ENCODE assay signal across 33 cellular contexts in the genomic region with DNA sequence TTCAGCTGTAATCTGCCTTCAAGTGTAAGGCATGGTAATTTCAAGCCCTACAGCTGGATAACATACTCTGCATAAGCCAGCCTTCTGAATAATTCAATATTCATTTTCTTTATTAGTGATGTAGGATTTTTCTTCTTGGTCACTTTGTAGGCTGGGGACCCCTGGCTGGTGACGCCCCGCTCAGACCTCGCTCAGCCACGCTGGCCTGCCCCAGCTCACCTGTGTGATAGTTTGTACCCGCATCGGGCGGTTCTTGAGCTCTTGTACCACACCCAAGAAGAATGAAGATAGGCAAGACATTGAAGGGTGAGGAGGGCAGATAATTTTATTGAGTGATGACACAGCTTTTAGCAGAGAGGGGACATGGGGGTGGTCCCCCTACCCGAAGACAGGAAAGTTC. TPM values are rescaled to one million over a fixed set of nuclear protein-coding genes. Genes with fewer than 3 reads are reported as not detected.
"Had no signal": no experiment of that assay in that cellular context is flagged by ENCODE, and none has a peak within 500 bp of the region (broad histone marks: within the 10 kb centered on the region; RNA-seq: fewer than 3 reads in every experiment).

No MANE protein-coding gene starts in this region.

- H3K27me3 Mint-ChIP-seq: activated B cell treated with CpG ODN at 0.5 μM for 24 hours; activated CD4-positive, alpha-beta memory T cell treated with anti-CD3 and anti-CD28 coated beads for 36 hours; activated T-helper 17 cell treated with anti-CD3 and anti-CD28 coated beads, Interleukin-2, amount 50 U/mL, for 72 hours; central memory CD8-positive, alpha-beta T cell; T-cell had no signal

- DNase-seq: activated B cell treated with CpG ODN at 0.5 μM for 24 hours; activated CD4-positive, alpha-beta memory T cell treated with anti-CD3 and anti-CD28 coated beads for 36 hours; activated CD4-positive, alpha-beta T cell treated with anti-CD3 and anti-CD28 coated beads for 48 hours; activated CD8-positive, alpha-beta memory T cell treated with anti-CD3 and anti-CD28 coated beads for 24 hours; activated effector memory CD4-positive, alpha-beta T cell treated with Interleukin-2 at 50 U/mL for 16 hours; activated gamma-delta T cell treated with Interleukin-2 at 50 U/mL for 16 hours; activated naive CD4-positive, alpha-beta T cell treated with anti-CD3 and anti-CD28 coated beads, Interleukin-2, amount 50 U/mL, for 16 hours; activated naive CD4-positive, alpha-beta T cell treated with Interleukin-2 at 50 U/mL for 16 hours; activated T-cell treated with anti-CD3 and anti-CD28 coated beads, Interleukin-2, amount 50 U/mL, for 4 hours; amniotic stem cell; anterior cingulate cortex; brain microvascular endothelial cell; effector CD4-positive, alpha-beta T cell; effector memory CD8-positive, alpha-beta T cell; foreskin keratinocyte; gastrocnemius medialis; glutamatergic neuron; SW 1271; T-cell; T1000; WERI-Rb-1 had no signal

- H3K9me3 Mint-ChIP-seq: activated B cell treated with CpG ODN at 0.5 μM for 24 hours; activated T-cell treated with anti-CD3 and anti-CD28 coated beads, Interleukin-2, amount 50 U/mL, for 4 hours; activated T-helper 17 cell treated with anti-CD3 and anti-CD28 coated beads, Interleukin-2, amount 50 U/mL, for 72 hours; central memory CD8-positive, alpha-beta T cell; dendritic cell treated with granulocyte-macrophage colony-stimulating factor and Interleukin-4, amounts not matched to agents 40 ng/mL and 50 ng/mL, for 4 days; effector memory CD8-positive, alpha-beta T cell had no signal

- H3K27ac Mint-ChIP-seq: activated B cell treated with CpG ODN at 0.5 μM for 24 hours; activated CD4-positive, alpha-beta memory T cell treated with anti-CD3 and anti-CD28 coated beads for 36 hours; activated naive CD8-positive, alpha-beta T cell; activated T-helper 17 cell treated with anti-CD3 and anti-CD28 coated beads, Interleukin-2, amount 50 U/mL, for 72 hours; dendritic cell treated with granulocyte-macrophage colony-stimulating factor and Interleukin-4, amounts not matched to agents 40 ng/mL and 50 ng/mL, for 4 days; effector memory CD8-positive, alpha-beta T cell; T-cell; T-helper 1 cell treated with Interleukin-12 subunit alpha and Interleukin-12 subunit beta and Interleukin-4 antibody, amounts not matched to agents 30 μg/mL and 1 μg/mL, for 36 hours; T-helper 2 cell treated with Interferon-gamma antibody and Interleukin-4, amounts not matched to agents 5 μg/mL and 100 μg/mL, for 36 hours had no signal

- ATAC-seq: activated CD4-positive, CD25-positive, alpha-beta regulatory T cell treated with anti-CD3 and anti-CD28 coated beads, Interleukin-2, amount 50 U/mL, for 24 hours; activated T-cell treated with anti-CD3 and anti-CD28 coated beads, Interleukin-2, amount 50 U/mL, for 4 hours; activated T-helper 17 cell treated with anti-CD3 and anti-CD28 coated beads, Interleukin-2, amount 50 U/mL, for 72 hours; effector memory CD8-positive, alpha-beta T cell; foreskin keratinocyte; gastrocnemius medialis; T-cell had no signal

- H3K4me3 Mint-ChIP-seq: activated B cell treated with CpG ODN at 0.5 μM for 24 hours; activated CD4-positive, alpha-beta memory T cell treated with anti-CD3 and anti-CD28 coated beads for 36 hours; activated naive CD8-positive, alpha-beta T cell; activated T-cell treated with anti-CD3 and anti-CD28 coated beads, Interleukin-2, amount 50 U/mL, for 4 hours; activated T-helper 17 cell treated with anti-CD3 and anti-CD28 coated beads, Interleukin-2, amount 50 U/mL, for 72 hours; central memory CD8-positive, alpha-beta T cell; dendritic cell treated with granulocyte-macrophage colony-stimulating factor and Interleukin-4, amounts not matched to agents 40 ng/mL and 50 ng/mL, for 4 days; effector memory CD8-positive, alpha-beta T cell; T-cell; T-helper 1 cell treated with Interleukin-12 subunit alpha and Interleukin-12 subunit beta and Interleukin-4 antibody, amounts not matched to agents 30 μg/mL and 1 μg/mL, for 36 hours; T-helper 2 cell treated with Interferon-gamma antibody and Interleukin-4, amounts not matched to agents 5 μg/mL and 100 μg/mL, for 36 hours had no signal

- H3K36me3 Mint-ChIP-seq: activated CD4-positive, alpha-beta memory T cell treated with anti-CD3 and anti-CD28 coated beads for 36 hours; T-cell had no signal

RNA-seq across cellular contexts. Expression of a gene that starts 33.9 kb away (rescaled TPM):
- total RNA-seq: bronchial epithelial cell, gastrocnemius medialis had no signal

RNA-seq across cellular contexts. Expression of a gene that starts 53.0 kb away (rescaled TPM):
- total RNA-seq: activated B cell treated with CpG ODN at 0.5 μM for 24 hours; activated CD4-positive, alpha-beta memory T cell treated with anti-CD3 and anti-CD28 coated beads for 36 hours; activated T-cell treated with anti-CD3 and anti-CD28 coated beads, Interleukin-2, amount 50 U/mL, for 4 hours; activated T-helper 17 cell treated with anti-CD3 and anti-CD28 coated beads, Interleukin-2, amount 50 U/mL, for 72 hours; astrocyte; bronchial epithelial cell; cardiac septum; cerebellum; esophagus muscularis mucosa; foreskin keratinocyte; gastrocnemius medialis; T-cell had no signal
